8 cellular contexts compared by ENCODE assay signal in the genomic region with DNA sequence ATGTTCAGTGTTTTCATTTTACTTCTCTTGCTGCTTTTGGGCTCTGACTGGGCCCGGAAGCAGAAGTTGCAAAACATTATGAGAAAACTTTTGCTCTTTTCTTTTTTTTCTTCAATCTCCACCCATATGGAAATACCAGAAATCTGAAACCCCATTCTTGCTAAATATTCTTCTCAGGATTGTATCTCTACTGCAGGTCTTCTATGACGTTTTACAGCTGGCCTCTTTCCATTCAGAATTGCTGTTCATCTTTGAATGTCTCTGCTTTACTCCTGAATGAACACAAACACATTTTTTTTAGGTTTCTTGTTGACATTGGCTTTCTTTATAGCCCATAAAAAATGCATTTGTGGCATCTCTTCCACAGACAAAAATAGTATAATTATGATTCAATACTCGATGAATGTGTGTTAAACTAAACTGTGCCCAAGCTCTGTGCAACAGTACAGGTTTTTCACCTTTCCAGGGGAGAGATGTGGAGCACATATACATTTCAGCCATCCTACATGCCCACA. TPM values are rescaled to one million over a fixed set of nuclear protein-coding genes. Genes with fewer than 3 reads are reported as not detected.
DNase-seq lines count a peak whose midpoint lies in the region; ATAC-seq and TF ChIP-seq lines count a peak whose summit lies in the region.

No MANE protein-coding gene starts in this region.

- ATAC-seq in left ventricle myocardium superior (peak; percentile 38), HG03108 (IDR thresholded peaks at IDR 0.05; ENCODE audit: unreplicated experiment) (peak; percentile 38), left lobe of liver (no peak)
- peak; percentile 73 for ATAC-seq in stimulated activated naive CD8-positive, alpha-beta T cell treated with anti-CD3 and anti-CD28 coated beads, Interleukin-15, amount 100 ng/mL, for 72 hours

- peaks cover 58% of the 10 kb centered on the region for H3K4me1 Mint-ChIP-seq in stimulated activated naive CD8-positive, alpha-beta T cell treated with anti-CD3 and anti-CD28 coated beads, Interleukin-15, amount 100 ng/mL, for 72 hours

- no peaks in the 10 kb centered on the region for H3K4me1 ChIP-seq in right atrium auricular region

- peak overlapping the region in 1 of 2 donors; percentile 45 for H3K27ac ChIP-seq in right atrium auricular region
- H3K27ac ChIP-seq in caudate nucleus (ENCODE audit: low read depth, low read length): no peak overlapping the region

- DNase-seq in left ventricle myocardium superior: no peak
- DNase-seq in right atrium auricular region (ENCODE audit: low spot score): no peak
- peak; percentile 80 for DNase-seq in SIG-M5 (lab: John Stamatoyannopoulos, UW)
- peak; percentile 60 for DNase-seq in epithelial cell of esophagus (ENCODE audit: low read depth)
- peak in 1 of 2 donors; percentile 39 for DNase-seq in stimulated activated naive CD8-positive, alpha-beta T cell treated with anti-CD3 and anti-CD28 coated beads, Interleukin-15, amount 100 ng/mL, for 72 hours
- no peak for DNase-seq in left lobe of liver (ENCODE audit: low spot score)
- no peak for DNase-seq in caudate nucleus (lab: John Stamatoyannopoulos, UW)

- H3K36me3 ChIP-seq in right atrium auricular region: no peaks in the 10 kb centered on the region

- TF ChIP-seq CTCF in right atrium auricular region (IDR thresholded peaks at IDR 0.05) (no peak), epithelial cell of esophagus (IDR thresholded peaks at IDR 0.05; ENCODE audit: insufficient read depth, low read depth, low read length, missing control alignments) (no peak)

- intact Hi-C loops in left ventricle myocardium superior (cut with micrococcal nuclease): no loop called here

- no peaks in the 10 kb centered on the region for H3K9me3 ChIP-seq in right atrium auricular region

- H3K27ac Mint-ChIP-seq in stimulated activated naive CD8-positive, alpha-beta T cell treated with anti-CD3 and anti-CD28 coated beads, Interleukin-15, amount 100 ng/mL, for 72 hours: peak overlapping the region; percentile 93 to 94

- H3K27me3 Mint-ChIP-seq in stimulated activated naive CD8-positive, alpha-beta T cell treated with anti-CD3 and anti-CD28 coated beads, Interleukin-15, amount 100 ng/mL, for 72 hours: no peaks in the 10 kb centered on the region

- H3K4me3 Mint-ChIP-seq in stimulated activated naive CD8-positive, alpha-beta T cell treated with anti-CD3 and anti-CD28 coated beads, Interleukin-15, amount 100 ng/mL, for 72 hours: peak overlapping the region; percentile 75 to 80

- H3K9me3 Mint-ChIP-seq in stimulated activated naive CD8-positive, alpha-beta T cell treated with anti-CD3 and anti-CD28 coated beads, Interleukin-15, amount 100 ng/mL, for 72 hours: no peaks in the 10 kb centered on the region

- H3K27me3 ChIP-seq in right atrium auricular region: no peaks in the 10 kb centered on the region

- H3K4me3 ChIP-seq in right atrium auricular region: no peak overlapping the region
- no peak overlapping the region for H3K4me3 ChIP-seq in epithelial cell of esophagus (ENCODE audit: low read length)

RNA-seq across cellular contexts. Expression of a gene that starts 18.8 kb away (rescaled TPM):
- 6.9 TPM for total RNA-seq in left ventricle myocardium superior
- 10 to 100 TPM in 1 of 2 donors, 1 to 10 TPM in 1; 5.5 to 10.1 TPM for total RNA-seq in right atrium auricular region
- total RNA-seq in left lobe of liver: 5.4 TPM

Comparison
In these comparisons a context has a peak if more than half of its experiments do, and no peak if none do; other contexts are left out.
1. DNase-seq: peak in SIG-M5 (single experiment) and epithelial cell of esophagus (single experiment); none in left ventricle myocardium superior (single experiment), right atrium auricular region (single experiment), left lobe of liver (single experiment) and caudate nucleus (0 of 61).